15 cellular contexts compared by ENCODE assay signal in the genomic region with DNA sequence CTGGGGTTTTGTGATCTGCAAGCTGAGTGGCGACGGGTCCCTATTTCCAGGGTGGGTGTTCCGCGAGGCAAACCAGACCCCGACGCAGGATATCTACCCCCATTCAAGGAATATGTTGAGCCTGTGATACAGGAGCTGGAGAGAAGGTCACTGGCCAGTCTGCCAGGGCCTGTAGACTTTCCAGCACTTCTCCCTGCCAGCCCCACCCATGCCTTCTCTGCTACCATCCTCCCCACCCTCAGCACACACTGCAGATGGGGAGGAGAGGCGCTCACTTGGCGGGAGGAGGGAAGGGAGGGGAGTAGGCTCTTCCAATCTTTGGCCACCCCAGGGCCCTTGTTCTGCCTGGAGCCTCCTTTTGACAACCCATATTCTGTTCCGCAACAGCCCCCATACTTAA.
DNase-seq lines count a peak whose midpoint lies in the region; ATAC-seq and TF ChIP-seq lines count a peak whose summit lies in the region.
"Had no signal": no experiment of that assay in that cellular context is flagged by ENCODE, and none has a peak within 500 bp of the region (broad histone marks: within the 10 kb centered on the region; RNA-seq: fewer than 3 reads in every experiment).

No MANE protein-coding gene starts in this region.

- H3K79me2 ChIP-seq in DND-41 (ENCODE audit: insufficient read depth, low read length): no peaks in the 10 kb centered on the region

- no peak overlapping the region for H3K4me3 Mint-ChIP-seq in MCF 10A (ENCODE audit: unreplicated experiment)
- H3K4me3 Mint-ChIP-seq: activated CD4-positive, alpha-beta T cell treated with anti-CD3 and anti-CD28 coated beads, Interleukin-2, amount 10 ng/mL, durations not matched to agents 7 days and 5 days; activated naive CD8-positive, alpha-beta T cell treated with anti-CD3 and anti-CD28 coated beads for 36 hours; IgD-negative memory B cell had no signal

- no peaks in the 10 kb centered on the region for H3K4me1 ChIP-seq in DND-41 (ENCODE audit: insufficient read depth, low read length)
- H3K4me1 ChIP-seq in right atrium auricular region: peaks cover 0 to 27% of the 10 kb centered on the region in 2 donors
- peaks cover 0 to 38% (median 35%) of the 10 kb centered on the region in 4 donors for H3K4me1 ChIP-seq in sigmoid colon

- peaks cover 5% of the 10 kb centered on the region for H3K36me3 Mint-ChIP-seq in MCF 10A (ENCODE audit: insufficient read depth, unreplicated experiment)
- H3K36me3 Mint-ChIP-seq: activated naive CD8-positive, alpha-beta T cell treated with anti-CD3 and anti-CD28 coated beads for 36 hours; IgD-negative memory B cell had no signal

- H3K27me3 ChIP-seq in DND-41 (ENCODE audit: insufficient read depth, low read length, poor library complexity): no peaks in the 10 kb centered on the region
- H3K27me3 ChIP-seq in right atrium auricular region: no peaks in the 10 kb centered on the region
- H3K27me3 ChIP-seq in sigmoid colon: no peaks in the 10 kb centered on the region
- H3K27me3 ChIP-seq: BLaER1 treated with 17β-estradiol and CSF1 and Interleukin-3, amounts not matched to agents 10 nM and 100 nM had no signal

- H3K36me3 ChIP-seq in DND-41 (ENCODE audit: insufficient read depth, low read length) (no peaks in the 10 kb centered on the region), right atrium auricular region (no peaks in the 10 kb centered on the region), sigmoid colon (no peaks in the 10 kb centered on the region)
- H3K36me3 ChIP-seq: BLaER1 treated with 17β-estradiol and CSF1 and Interleukin-3, amounts not matched to agents 10 nM and 100 nM had no signal

- H3K9me3 ChIP-seq in DND-41 (ENCODE audit: insufficient read depth, low read length, severe bottlenecking): no peaks in the 10 kb centered on the region
- H3K9me3 ChIP-seq in right atrium auricular region: no peaks in the 10 kb centered on the region
- no peaks in the 10 kb centered on the region for H3K9me3 ChIP-seq in sigmoid colon

- H3K27ac ChIP-seq in DND-41 (ENCODE audit: low read length) (no peak overlapping the region), right atrium auricular region (peak overlapping the region; percentile 78 to 82), sigmoid colon (peak overlapping the region; percentile 79 to 86 (median 84))
- H3K27ac ChIP-seq: BLaER1 treated with 17β-estradiol and CSF1 and Interleukin-3, amounts not matched to agents 10 nM and 100 nM had no signal

- no peaks in the 10 kb centered on the region for H4K20me1 ChIP-seq in DND-41 (ENCODE audit: insufficient read depth, low read length)
- H4K20me1 ChIP-seq: BLaER1 treated with 17β-estradiol and CSF1 and Interleukin-3, amounts not matched to agents 10 nM and 100 nM had no signal

- H3K4me1 Mint-ChIP-seq in MCF 10A (ENCODE audit: insufficient read depth, unreplicated experiment): peaks cover 17% of the 10 kb centered on the region
- H3K4me1 Mint-ChIP-seq: activated naive CD8-positive, alpha-beta T cell treated with anti-CD3 and anti-CD28 coated beads for 36 hours had no signal

- H3K27me3 Mint-ChIP-seq in MCF 10A (ENCODE audit: insufficient read depth, unreplicated experiment): no peaks in the 10 kb centered on the region
- H3K27me3 Mint-ChIP-seq: activated CD4-positive, alpha-beta T cell treated with anti-CD3 and anti-CD28 coated beads, Interleukin-2, amount 10 ng/mL, durations not matched to agents 7 days and 5 days; activated naive CD8-positive, alpha-beta T cell treated with anti-CD3 and anti-CD28 coated beads for 36 hours had no signal

- CTCF ChIA-PET in MCF 10A (lab: Yijun Ruan, JAX): no interaction called here

- TF ChIP-seq CTCF in DND-41 (IDR thresholded peaks at IDR 0.05; ENCODE audit: borderline replicate concordance, extremely low read depth, low read length, poor library complexity, severe bottlenecking) (no peak), MCF 10A (IDR thresholded peaks at IDR 0.05; ENCODE audit: unreplicated experiment) (no peak), right atrium auricular region (IDR thresholded peaks at IDR 0.05) (no peak), sigmoid colon (IDR thresholded peaks at IDR 0.05) (no peak)

- 63 to 83% methylated on average over 8 to 9 of the region's 9 CpGs for WGBS in sigmoid colon, 2 donors

- H3K9me3 Mint-ChIP-seq in MCF 10A (ENCODE audit: unreplicated experiment): no peaks in the 10 kb centered on the region
- H3K9me3 Mint-ChIP-seq: activated CD4-positive, alpha-beta T cell treated with anti-CD3 and anti-CD28 coated beads, Interleukin-2, amount 10 ng/mL, durations not matched to agents 7 days and 5 days; activated naive CD8-positive, alpha-beta T cell treated with anti-CD3 and anti-CD28 coated beads for 36 hours; IgD-negative memory B cell had no signal

- TF ChIP-seq POLR2A in sigmoid colon (IDR thresholded peaks at IDR 0.05): no peak

- intact Hi-C loops in MCF 10A (cut with micrococcal nuclease) (no loop called here), sigmoid colon (cut with DNase I) (loop anchor here (1.0 to 5.0 kb wide), 5 partner anchors 68 to 459 kb away; no protein-coding TSS in a partner anchor)

- H3K9ac ChIP-seq in DND-41 (ENCODE audit: low read depth, low read length): no peak overlapping the region
- H3K9ac ChIP-seq: BLaER1 treated with 17β-estradiol and CSF1 and Interleukin-3, amounts not matched to agents 10 nM and 100 nM had no signal

- DNase-seq in DND-41 (no peak), MCF 10A (ENCODE audit: unreplicated experiment) (no peak), right atrium auricular region (ENCODE audit: low spot score) (no peak), sigmoid colon (no peak), COR-L47 (lab: John Stamatoyannopoulos, UW) (no peak), ACHN (no peak), hippocampal formation (lab: John Stamatoyannopoulos, UW) (no peak)
- no peak for DNase-seq in stimulated activated CD8-positive, alpha-beta memory T cell treated with anti-CD3 and anti-CD28 coated beads, Interleukin-4, amount 100 ng/mL, for 48 hours
- DNase-seq: activated CD4-positive, alpha-beta T cell treated with anti-CD3 and anti-CD28 coated beads, Interleukin-2, amount 10 ng/mL, durations not matched to agents 7 days and 5 days; activated naive CD8-positive, alpha-beta T cell treated with anti-CD3 and anti-CD28 coated beads for 36 hours; NCI-H345; SIG-M5; stimulated activated CD4-positive, alpha-beta T cell treated with anti-CD3 and anti-CD28 coated beads, Interleukin-2, amount 100 ng/mL, for 48 hours had no signal

- H3K4me3 ChIP-seq in DND-41 (ENCODE audit: low read depth in 1 of 2, low read length in 2 of 2) (no peak overlapping the region), right atrium auricular region (peak overlapping the region; percentile 1 to 6), sigmoid colon (no peak overlapping the region)
- H3K4me3 ChIP-seq: BLaER1 treated with 17β-estradiol and CSF1 and Interleukin-3, amounts not matched to agents 10 nM and 100 nM had no signal

- peak overlapping the region; percentile 40 for H3K27ac Mint-ChIP-seq in MCF 10A (ENCODE audit: low read depth, unreplicated experiment)
- H3K27ac Mint-ChIP-seq: activated CD4-positive, alpha-beta T cell treated with anti-CD3 and anti-CD28 coated beads, Interleukin-2, amount 10 ng/mL, durations not matched to agents 7 days and 5 days; activated naive CD8-positive, alpha-beta T cell treated with anti-CD3 and anti-CD28 coated beads for 36 hours had no signal

- no peak overlapping the region for H3K4me2 ChIP-seq in DND-41 (ENCODE audit: insufficient read depth, low read length)
- H3K4me2 ChIP-seq: BLaER1 treated with 17β-estradiol and CSF1 and Interleukin-3, amounts not matched to agents 10 nM and 100 nM had no signal

- in situ Hi-C loops in ACHN (cut with HindIII; ENCODE audit: low pct_ligation_motif_present, low pct_unique_long_range_greater_than_20kb, low sequenced_read_pairs): no loop called here

- TF ChIP-seq EP300 in sigmoid colon (IDR thresholded peaks at IDR 0.05): no peak

- no peak overlapping the region for H2AFZ ChIP-seq in DND-41 (ENCODE audit: low read depth, low read length)

- POLR2A ChIA-PET in MCF 10A (lab: Yijun Ruan, JAX): no interaction called here

- 0 out of 3 replicates have a peak, but pooled peaks have one; percentile 31 for ATAC-seq in DND-41 (ENCODE audit: insufficient read depth, low read depth)

- no TSS peak for BruUV-seq in MCF 10A (replicated peaks; lab: Mats Ljungman, UMichigan)

Comparison
In these comparisons a context has a peak if more than half of its experiments do, and no peak if none do; other contexts are left out.
1. H3K4me3 ChIP-seq: peak in right atrium auricular region (2 of 2); none in DND-41 (0 of 2) and sigmoid colon (0 of 4).